ENCODE assay signal across 30 cellular contexts in the genomic region with DNA sequence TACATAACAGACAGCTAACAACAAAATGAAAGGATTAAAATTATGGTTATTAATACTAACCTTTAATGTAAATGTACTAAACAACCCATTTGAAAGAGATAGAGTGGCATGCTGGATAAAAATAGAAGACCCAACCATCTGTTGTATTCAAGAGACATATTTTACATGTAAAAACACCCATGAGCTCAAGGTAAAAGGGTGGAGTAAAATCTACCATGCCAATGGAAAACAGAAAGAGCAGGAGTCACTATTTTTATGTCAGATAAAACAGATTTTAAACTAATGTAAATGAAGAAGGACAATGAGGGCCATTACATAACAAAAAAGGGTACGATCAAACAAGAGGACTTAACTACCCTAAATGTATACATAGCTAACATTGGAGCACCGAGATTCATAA.
"Had no signal": no experiment of that assay in that cellular context is flagged by ENCODE, and none has a peak within 500 bp of the region (broad histone marks: within the 10 kb centered on the region; RNA-seq: fewer than 3 reads in every experiment).

No MANE protein-coding gene starts in this region.

- H3K4me2 ChIP-seq: neural progenitor cell had no signal

- H3K4me1 ChIP-seq: neural progenitor cell, parathyroid adenoma, psoas muscle, right lobe of liver, sigmoid colon, suprapubic skin, testis, tibial artery, transverse colon, upper lobe of right lung, uterus had no signal

- DNase-seq: natural killer cell; occipital lobe; ovary; posterior cingulate gyrus; psoas muscle; right cardiac atrium; right lobe of liver; sigmoid colon; small intestine; stimulated activated CD4-positive, alpha-beta T cell treated with anti-CD3 and anti-CD28 coated beads, Interleukin-12 subunit alpha, Interleukin-12 subunit beta, amount 100 ng/mL, for 4 hours; stimulated activated CD4-positive, alpha-beta T cell treated with anti-CD3 and anti-CD28 coated beads, Interleukin-1b, Interleukin-23, amount 100 ng/mL, for 48 hours; stimulated activated CD4-positive, alpha-beta T cell treated with anti-CD3 and anti-CD28 coated beads, Interleukin-4, amount 100 ng/mL, for 1 hour; stimulated activated CD4-positive, alpha-beta T cell treated with anti-CD3 and anti-CD28 coated beads, Interleukin-4, amount 100 ng/mL, for 4 hours; stimulated activated CD8-positive, alpha-beta memory T cell treated with anti-CD3 and anti-CD28 coated beads, Interleukin-4, amount 100 ng/mL, for 48 hours; stimulated activated naive CD4-positive, alpha-beta T cell; stimulated activated naive CD8-positive, alpha-beta T cell treated with anti-CD3 and anti-CD28 coated beads, Interleukin-15, amount 100 ng/mL, for 72 hours; stimulated activated naive CD8-positive, alpha-beta T cell treated with anti-CD3 and anti-CD28 coated beads, Interleukin-15, Interleukin-2, amounts not matched to agents 100 U/mL and 50 U/mL, for 24 hours; substantia nigra; testis; tibial artery; transverse colon; upper lobe of right lung; uterus had no signal

- H3K36me3 ChIP-seq: neural progenitor cell, ovary, right lobe of liver, sigmoid colon, suprapubic skin, tibial artery, transverse colon, upper lobe of right lung, uterus had no signal

- H3K4me1 Mint-ChIP-seq: natural killer cell; neural progenitor cell; stimulated activated memory B cell treated with anti-CD40 and anti-IgM and Interleukin-4, amounts not matched to agents 10 μg/mL and 1 μg/mL and 100 μg/mL, for 72 hours; stimulated activated naive CD8-positive, alpha-beta T cell treated with anti-CD3 and anti-CD28 coated beads, Interleukin-15, amount 100 ng/mL, for 72 hours had no signal

- H3K79me2 ChIP-seq: parathyroid adenoma had no signal

- ATAC-seq: natural killer cell; psoas muscle; right cardiac atrium; right lobe of liver; stimulated activated memory B cell treated with anti-CD40 and anti-IgM and Interleukin-4, amounts not matched to agents 10 μg/mL and 1 μg/mL and 100 μg/mL, for 72 hours; stimulated activated naive CD8-positive, alpha-beta T cell treated with anti-CD3 and anti-CD28 coated beads, Interleukin-15, amount 100 ng/mL, for 72 hours; stimulated activated naive CD8-positive, alpha-beta T cell treated with anti-CD3 and anti-CD28 coated beads, Interleukin-15, Interleukin-2, amounts not matched to agents 100 U/mL and 50 U/mL, for 24 hours; upper lobe of right lung had no signal

- H3K9me3 Mint-ChIP-seq: neural progenitor cell, type B pancreatic cell had no signal

- H3K27ac ChIP-seq: neural progenitor cell, ovary, parathyroid adenoma, psoas muscle, right lobe of liver, sigmoid colon, suprapubic skin, testis, tibial artery, transverse colon, upper lobe of right lung, uterus had no signal

- H3K27me3 Mint-ChIP-seq: progenitor cell of endocrine pancreas; stimulated activated memory B cell treated with anti-CD40 and anti-IgM and Interleukin-4, amounts not matched to agents 10 μg/mL and 1 μg/mL and 100 μg/mL, for 72 hours; stimulated activated naive CD8-positive, alpha-beta T cell treated with anti-CD3 and anti-CD28 coated beads, Interleukin-15, amount 100 ng/mL, for 72 hours; type B pancreatic cell had no signal

- H3K27ac Mint-ChIP-seq: natural killer cell; nephron; neural progenitor cell; progenitor cell of endocrine pancreas; stimulated activated memory B cell treated with anti-CD40 and anti-IgM and Interleukin-4, amounts not matched to agents 10 μg/mL and 1 μg/mL and 100 μg/mL, for 72 hours; stimulated activated naive CD8-positive, alpha-beta T cell treated with anti-CD3 and anti-CD28 coated beads, Interleukin-15, amount 100 ng/mL, for 72 hours; type B pancreatic cell had no signal

- H3K27me3 ChIP-seq: neural progenitor cell, ovary, right lobe of liver, sigmoid colon, suprapubic skin, testis, tibial artery, transverse colon, upper lobe of right lung, uterus had no signal

- H2AFZ ChIP-seq: neural progenitor cell, parathyroid adenoma had no signal

- H3K36me3 Mint-ChIP-seq: natural killer cell; neural progenitor cell; stimulated activated memory B cell treated with anti-CD40 and anti-IgM and Interleukin-4, amounts not matched to agents 10 μg/mL and 1 μg/mL and 100 μg/mL, for 72 hours; type B pancreatic cell had no signal

- H3K4me3 ChIP-seq: neural progenitor cell, ovary, psoas muscle, right lobe of liver, sigmoid colon, suprapubic skin, testis, tibial artery, transverse colon, upper lobe of right lung, uterus had no signal

- FAIRE-seq: small intestine had no signal

- H3K9me3 ChIP-seq: ovary, psoas muscle, right lobe of liver, sigmoid colon, suprapubic skin, testis, tibial artery, transverse colon, upper lobe of right lung, uterus had no signal

- H3K4me3 Mint-ChIP-seq: natural killer cell; nephron; neural progenitor cell; stimulated activated memory B cell treated with anti-CD40 and anti-IgM and Interleukin-4, amounts not matched to agents 10 μg/mL and 1 μg/mL and 100 μg/mL, for 72 hours; stimulated activated naive CD8-positive, alpha-beta T cell treated with anti-CD3 and anti-CD28 coated beads, Interleukin-15, amount 100 ng/mL, for 72 hours; type B pancreatic cell had no signal
